Comparison of ENCODE assay signal across 27 cellular contexts in genomic region chr11:26137651-26138050, GRCh38.
"Had no signal": no experiment of that assay in that cellular context is flagged by ENCODE, and none has a peak within 500 bp of the region (broad histone marks: within the 10 kb centered on the region; RNA-seq: fewer than 3 reads in every experiment).

No MANE protein-coding gene starts in this region.

- H3K9me3 Mint-ChIP-seq: activated CD4-positive, alpha-beta memory T cell treated with anti-CD3 and anti-CD28 coated beads, Interleukin-2, amount 10 ng/mL, durations not matched to agents 7 days and 5 days; activated CD4-positive, alpha-beta T cell treated with anti-CD3 and anti-CD28 coated beads, Interleukin-2, amount 10 ng/mL, durations not matched to agents 7 days and 5 days; activated naive CD8-positive, alpha-beta T cell treated with anti-CD3 and anti-CD28 coated beads, Interleukin-2, amount 50 U/mL, for 24 hours; stimulated activated memory B cell treated with anti-CD40 and anti-IgM and Interleukin-4, amounts not matched to agents 10 μg/mL and 1 μg/mL and 100 μg/mL, for 72 hours; stimulated activated naive CD8-positive, alpha-beta T cell treated with anti-CD3 and anti-CD28 coated beads, Interleukin-15, amount 100 ng/mL, for 72 hours; type B pancreatic cell had no signal

- H3K9me3 ChIP-seq: heart right ventricle, lower lobe of right lung, right atrium auricular region, uterus had no signal

- DNase-seq: activated CD4-positive, alpha-beta memory T cell treated with anti-CD3 and anti-CD28 coated beads, Interleukin-2, amount 10 ng/mL, durations not matched to agents 7 days and 5 days; activated CD4-positive, alpha-beta T cell treated with anti-CD3 and anti-CD28 coated beads, Interleukin-2, amount 10 ng/mL, durations not matched to agents 7 days and 5 days; activated CD4-positive, CD25-positive, alpha-beta regulatory T cell treated with anti-CD3 and anti-CD28 coated beads, Interleukin-2, amount 50 U/mL, for 72 hours; activated CD8-positive, alpha-beta memory T cell treated with anti-CD3 and anti-CD28 coated beads, Interleukin-2, amount 50 U/mL, for 48 hours; activated gamma-delta T cell treated with Interleukin-2 at 50 U/mL for 16 hours; activated naive CD8-positive, alpha-beta T cell treated with anti-CD3 and anti-CD28 coated beads, Interleukin-2, amount 50 U/mL, for 24 hours; activated T-cell treated with anti-CD3 and anti-CD28 coated beads, Interleukin-2, amount 50 U/mL, for 24 hours; heart right ventricle; kidney glomerular epithelial cell; lower lobe of right lung; mesendoderm; stimulated activated CD4-positive, alpha-beta T cell treated with anti-CD3 and anti-CD28 coated beads, Interleukin-1b, Interleukin-23, amount 100 ng/mL, for 48 hours; stimulated activated CD4-positive, alpha-beta T cell treated with anti-CD3 and anti-CD28 coated beads, Interleukin-4, amount 100 ng/mL, for 4 hours; stimulated activated CD8-positive, alpha-beta memory T cell treated with anti-CD3 and anti-CD28 coated beads, Interleukin-4, amount 100 ng/mL, for 48 hours; stimulated activated naive CD8-positive, alpha-beta T cell treated with anti-CD3 and anti-CD28 coated beads, Interleukin-15, amount 100 ng/mL, for 72 hours; substantia nigra; T-helper 2 cell; uterus had no signal

- H3K27me3 Mint-ChIP-seq: activated CD4-positive, alpha-beta memory T cell treated with anti-CD3 and anti-CD28 coated beads, Interleukin-2, amount 10 ng/mL, durations not matched to agents 7 days and 5 days; activated CD4-positive, alpha-beta T cell treated with anti-CD3 and anti-CD28 coated beads, Interleukin-2, amount 10 ng/mL, durations not matched to agents 7 days and 5 days; activated naive CD4-positive, alpha-beta T cell treated with anti-CD3 and anti-CD28 coated beads, Interleukin-2, amount 50 U/mL, for 24 hours; activated naive CD8-positive, alpha-beta T cell treated with anti-CD3 and anti-CD28 coated beads, Interleukin-2, amount 50 U/mL, for 24 hours; activated T-cell treated with anti-CD3 and anti-CD28 coated beads, Interleukin-2, amount 50 U/mL, for 24 hours; natural killer cell treated with Interleukin-12 subunit alpha and Interleukin-12 subunit beta and Interleukin-15 and Interleukin-18, amount 100 ng/mL, for 72 hours; stimulated activated memory B cell treated with anti-CD40 and anti-IgM and Interleukin-4, amounts not matched to agents 10 μg/mL and 1 μg/mL and 100 μg/mL, for 72 hours; stimulated activated naive CD8-positive, alpha-beta T cell treated with anti-CD3 and anti-CD28 coated beads, Interleukin-15, amount 100 ng/mL, for 72 hours; type B pancreatic cell had no signal

- H3K36me3 Mint-ChIP-seq: activated naive CD4-positive, alpha-beta T cell treated with anti-CD3 and anti-CD28 coated beads, Interleukin-2, amount 50 U/mL, for 24 hours; natural killer cell treated with Interleukin-12 subunit alpha and Interleukin-12 subunit beta and Interleukin-15 and Interleukin-18, amount 100 ng/mL, for 72 hours; stimulated activated memory B cell treated with anti-CD40 and anti-IgM and Interleukin-4, amounts not matched to agents 10 μg/mL and 1 μg/mL and 100 μg/mL, for 72 hours; type B pancreatic cell had no signal

- H3K4me1 ChIP-seq: heart right ventricle, lower lobe of right lung, right atrium auricular region, uterus had no signal

- H3K27ac Mint-ChIP-seq: activated CD4-positive, alpha-beta memory T cell treated with anti-CD3 and anti-CD28 coated beads, Interleukin-2, amount 10 ng/mL, durations not matched to agents 7 days and 5 days; activated CD4-positive, alpha-beta T cell treated with anti-CD3 and anti-CD28 coated beads, Interleukin-2, amount 10 ng/mL, durations not matched to agents 7 days and 5 days; activated naive CD4-positive, alpha-beta T cell treated with anti-CD3 and anti-CD28 coated beads, Interleukin-2, amount 50 U/mL, for 24 hours; activated naive CD8-positive, alpha-beta T cell treated with anti-CD3 and anti-CD28 coated beads, Interleukin-2, amount 50 U/mL, for 24 hours; activated T-cell treated with anti-CD3 and anti-CD28 coated beads, Interleukin-2, amount 50 U/mL, for 24 hours; natural killer cell treated with Interleukin-12 subunit alpha and Interleukin-12 subunit beta and Interleukin-15 and Interleukin-18, amount 100 ng/mL, for 72 hours; stimulated activated memory B cell treated with anti-CD40 and anti-IgM and Interleukin-4, amounts not matched to agents 10 μg/mL and 1 μg/mL and 100 μg/mL, for 72 hours; stimulated activated naive CD8-positive, alpha-beta T cell treated with anti-CD3 and anti-CD28 coated beads, Interleukin-15, amount 100 ng/mL, for 72 hours; type B pancreatic cell had no signal

- H3K27me3 ChIP-seq: heart right ventricle, right atrium auricular region, uterus had no signal

- H3K4me1 Mint-ChIP-seq: activated CD4-positive, alpha-beta memory T cell treated with anti-CD3 and anti-CD28 coated beads, Interleukin-2, amount 10 ng/mL, durations not matched to agents 7 days and 5 days; activated CD4-positive, alpha-beta T cell treated with anti-CD3 and anti-CD28 coated beads, Interleukin-2, amount 10 ng/mL, durations not matched to agents 7 days and 5 days; activated naive CD4-positive, alpha-beta T cell treated with anti-CD3 and anti-CD28 coated beads, Interleukin-2, amount 50 U/mL, for 24 hours; stimulated activated naive CD8-positive, alpha-beta T cell treated with anti-CD3 and anti-CD28 coated beads, Interleukin-15, amount 100 ng/mL, for 72 hours had no signal

- H3K4me3 ChIP-seq: heart right ventricle, lower lobe of right lung, right atrium auricular region, smooth muscle cell, uterus had no signal

- H3K27ac ChIP-seq: heart right ventricle, lower lobe of right lung, right atrium auricular region, uterus had no signal

- H3K4me2 ChIP-seq: smooth muscle cell had no signal

- ATAC-seq: activated naive CD8-positive, alpha-beta T cell treated with anti-CD3 and anti-CD28 coated beads, Interleukin-2, amount 50 U/mL, for 24 hours; esophagus mucosa; heart right ventricle; left lobe of liver; lower lobe of right lung; natural killer cell treated with Interleukin-12 subunit alpha and Interleukin-12 subunit beta and Interleukin-15 and Interleukin-18, amount 100 ng/mL, for 72 hours; stimulated activated memory B cell treated with anti-CD40 and anti-IgM and Interleukin-4, amounts not matched to agents 10 μg/mL and 1 μg/mL and 100 μg/mL, for 72 hours; stimulated activated naive CD8-positive, alpha-beta T cell treated with anti-CD3 and anti-CD28 coated beads, Interleukin-15, amount 100 ng/mL, for 72 hours had no signal

- H3K36me3 ChIP-seq: heart right ventricle, lower lobe of right lung, right atrium auricular region, uterus had no signal

- FAIRE-seq: endothelial cell of umbilical vein had no signal

- H3K4me3 Mint-ChIP-seq: activated CD4-positive, alpha-beta memory T cell treated with anti-CD3 and anti-CD28 coated beads, Interleukin-2, amount 10 ng/mL, durations not matched to agents 7 days and 5 days; activated CD4-positive, alpha-beta T cell treated with anti-CD3 and anti-CD28 coated beads, Interleukin-2, amount 10 ng/mL, durations not matched to agents 7 days and 5 days; activated naive CD4-positive, alpha-beta T cell treated with anti-CD3 and anti-CD28 coated beads, Interleukin-2, amount 50 U/mL, for 24 hours; activated naive CD8-positive, alpha-beta T cell treated with anti-CD3 and anti-CD28 coated beads, Interleukin-2, amount 50 U/mL, for 24 hours; activated T-cell treated with anti-CD3 and anti-CD28 coated beads, Interleukin-2, amount 50 U/mL, for 24 hours; natural killer cell treated with Interleukin-12 subunit alpha and Interleukin-12 subunit beta and Interleukin-15 and Interleukin-18, amount 100 ng/mL, for 72 hours; stimulated activated memory B cell treated with anti-CD40 and anti-IgM and Interleukin-4, amounts not matched to agents 10 μg/mL and 1 μg/mL and 100 μg/mL, for 72 hours; stimulated activated naive CD8-positive, alpha-beta T cell treated with anti-CD3 and anti-CD28 coated beads, Interleukin-15, amount 100 ng/mL, for 72 hours; type B pancreatic cell had no signal
